ENCODE assay signal across 1 cellular context in the genomic region with DNA sequence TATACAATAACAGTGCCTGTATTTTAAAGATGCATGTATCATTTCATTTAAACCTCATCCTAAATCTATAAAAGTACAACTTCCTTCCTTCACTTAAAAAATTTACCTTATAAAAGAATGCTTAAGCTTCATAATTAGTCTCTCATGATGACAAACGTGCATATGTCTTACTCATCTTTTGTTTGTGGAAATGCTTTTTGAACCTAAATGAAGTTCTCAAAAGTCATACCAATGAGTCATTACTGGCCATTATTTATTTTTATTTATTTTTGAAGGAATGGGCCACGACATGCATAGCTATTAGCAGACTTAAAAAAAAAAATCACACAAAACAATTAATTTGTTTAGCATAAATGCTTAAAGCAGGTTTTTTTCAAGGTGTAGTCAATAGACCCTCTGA.
TF ChIP-seq lines count a peak whose summit lies in the region.

No MANE protein-coding gene starts in this region.

TF ChIP-seq in IMR-90, 13 proteins besides CTCF, POLR2A, EP300 and RAD21:
- TF ChIP-seq CEBPB (IDR thresholded peaks at IDR 0.05; ENCODE audit: low read depth, low read length) (no peak), BHLHE40 (IDR thresholded peaks at IDR 0.05; ENCODE audit: low read depth, low read length) (peak; percentile 74), RFX5 (IDR thresholded peaks at IDR 0.05; ENCODE audit: low read depth, low read length) (no peak), FOS (IDR thresholded peaks at IDR 0.05; ENCODE audit: low read depth, low read length) (peak; percentile 41; the same call in 1 of the 2 replicates)
- TF ChIP-seq, protein P1, sequence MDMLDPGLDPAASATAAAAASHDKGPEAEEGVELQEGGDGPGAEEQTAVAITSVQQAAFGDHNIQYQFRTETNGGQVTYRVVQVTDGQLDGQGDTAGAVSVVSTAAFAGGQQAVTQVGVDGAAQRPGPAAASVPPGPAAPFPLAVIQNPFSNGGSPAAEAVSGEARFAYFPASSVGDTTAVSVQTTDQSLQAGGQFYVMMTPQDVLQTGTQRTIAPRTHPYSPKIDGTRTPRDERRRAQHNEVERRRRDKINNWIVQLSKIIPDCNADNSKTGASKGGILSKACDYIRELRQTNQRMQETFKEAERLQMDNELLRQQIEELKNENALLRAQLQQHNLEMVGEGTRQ (IDR thresholded peaks at IDR 0.05; ENCODE audit: low read depth, low read length), result no peak
TF ChIP-seq in IMR-90: peak in this region for 2.
